ENCODE assay signal across 30 cellular contexts in the genomic region with DNA sequence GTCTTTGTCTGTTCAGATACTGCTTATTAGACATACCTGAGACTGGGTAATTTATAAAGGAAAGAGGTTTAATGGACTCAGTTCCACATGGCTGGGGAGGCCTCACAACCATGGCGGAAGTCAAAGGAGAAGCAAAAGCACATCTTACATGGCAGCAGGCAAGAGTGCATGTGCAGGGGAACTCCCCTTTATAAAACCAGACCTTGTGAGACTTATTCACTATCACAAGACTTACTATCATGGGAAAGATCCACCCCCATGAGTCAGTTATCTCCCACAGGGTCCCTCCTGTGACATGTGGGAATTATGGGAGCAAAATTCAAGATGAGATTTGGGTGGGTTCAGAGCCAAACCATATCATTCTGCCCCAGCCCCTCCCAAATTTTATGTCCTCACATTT. TPM values are rescaled to one million over a fixed set of nuclear protein-coding genes. Genes with fewer than 3 reads are reported as not detected.
"Had no signal": no experiment of that assay in that cellular context is flagged by ENCODE, and none has a peak within 500 bp of the region (broad histone marks: within the 10 kb centered on the region; RNA-seq: fewer than 3 reads in every experiment).

No MANE protein-coding gene starts in this region.

- DNase-seq: islet precursor cell; kidney glomerular epithelial cell; left colon; left lung; lower lobe of right lung; mammary epithelial cell; mesendoderm; naive B cell; natural killer cell; nephron progenitor cell; occipital lobe; psoas muscle; right lobe of liver; stimulated activated CD4-positive, alpha-beta T cell treated with anti-CD3 and anti-CD28 coated beads, Interleukin-1b, Interleukin-23, amount 100 ng/mL, for 48 hours; stimulated activated CD4-positive, alpha-beta T cell treated with anti-CD3 and anti-CD28 coated beads, Interleukin-2, amount 100 ng/mL, for 48 hours; stimulated activated CD4-positive, alpha-beta T cell treated with anti-CD3 and anti-CD28 coated beads, Interleukin-4, amount 100 ng/mL, for 4 hours; stimulated activated CD8-positive, alpha-beta memory T cell treated with anti-CD3 and anti-CD28 coated beads, Interleukin-4, amount 100 ng/mL, for 48 hours; stimulated activated naive CD4-positive, alpha-beta T cell treated with Interleukin-2 at 50 U/mL for 16 hours; stimulated activated naive CD8-positive, alpha-beta T cell treated with anti-CD3 and anti-CD28 coated beads, Interleukin-15, amount 100 ng/mL, for 72 hours; substantia nigra; uterus had no signal

- H3K9ac ChIP-seq: neural progenitor cell, parathyroid adenoma had no signal

- H3K36me3 ChIP-seq: left lung, lower lobe of right lung, neural progenitor cell, neutrophil, right atrium auricular region, right lobe of liver, tibial nerve, uterus had no signal

- H3K4me1 ChIP-seq: left lung, lower lobe of right lung, neural progenitor cell, parathyroid adenoma, psoas muscle, right atrium auricular region, right lobe of liver, uterus had no signal

- ATAC-seq: left colon; left lung; lower lobe of right lung; natural killer cell; psoas muscle; right lobe of liver; stimulated activated memory B cell treated with anti-CD40 and anti-IgM and Interleukin-4, amounts not matched to agents 10 μg/mL and 1 μg/mL and 100 μg/mL, for 72 hours; stimulated activated naive CD8-positive, alpha-beta T cell treated with anti-CD3 and anti-CD28 coated beads, Interleukin-15, amount 100 ng/mL, for 72 hours had no signal

- H3K9me3 ChIP-seq: left lung, lower lobe of right lung, neutrophil, psoas muscle, right atrium auricular region, right lobe of liver, tibial nerve, uterus had no signal

- H3K4me3 ChIP-seq: hepatocyte, left lung, lower lobe of right lung, neural progenitor cell, psoas muscle, right atrium auricular region, right lobe of liver, smooth muscle cell, tibial nerve, uterus had no signal

- H3K27ac ChIP-seq: hepatocyte, left lung, lower lobe of right lung, neural progenitor cell, neutrophil, parathyroid adenoma, psoas muscle, right atrium auricular region, right lobe of liver, tibial nerve, uterus had no signal

RNA-seq across cellular contexts. Expression of a gene that starts 33.0 kb away (rescaled TPM):
- total RNA-seq: mammary epithelial cell, mononuclear cell, natural killer cell, occipital lobe, smooth muscle cell had no signal
- polyA plus RNA-seq: smooth muscle cell had no signal
